17 cellular contexts compared by ENCODE assay signal in the genomic region with DNA sequence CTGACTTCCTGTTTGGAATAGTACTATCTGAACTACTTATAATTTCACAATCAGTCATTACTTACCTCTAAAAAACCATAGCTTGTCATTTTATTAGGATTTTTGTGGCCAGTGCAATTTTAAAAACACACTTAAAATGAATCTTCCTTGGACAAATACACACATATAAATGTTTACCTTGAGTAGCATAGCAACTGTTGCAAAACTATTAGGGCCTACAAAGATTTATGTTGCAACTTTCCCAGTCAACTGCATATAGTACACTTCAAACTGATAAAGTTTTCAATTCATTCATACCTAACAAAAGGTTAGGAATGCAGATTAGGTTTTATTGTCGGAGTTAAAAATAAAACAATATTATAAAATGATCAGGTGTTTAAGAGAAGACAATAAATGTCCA.
DNase-seq lines count a peak whose midpoint lies in the region; ATAC-seq and TF ChIP-seq lines count a peak whose summit lies in the region.
"Had no signal": no experiment of that assay in that cellular context is flagged by ENCODE, and none has a peak within 500 bp of the region (broad histone marks: within the 10 kb centered on the region; RNA-seq: fewer than 3 reads in every experiment).

No MANE protein-coding gene starts in this region.

- TF ChIP-seq CTCF in nephron progenitor cell (IDR thresholded peaks at IDR 0.05): no peak

- peak; percentile 89 for DNase-seq in EH (ENCODE audit: low read depth)
- peak; percentile 73 for DNase-seq in NCI-H226
- no peak for DNase-seq in epithelial cell of prostate (ENCODE audit: low read depth, low spot score)
- DNase-seq in nephron progenitor cell: no peak
- no peak for DNase-seq in NCI-H345 (lab: John Stamatoyannopoulos, UW)
- no peak for DNase-seq in NCI-H2171 (lab: John Stamatoyannopoulos, UW)
- no peak for DNase-seq in posterior vena cava (ENCODE audit: low spot score)
- DNase-seq: Caco-2; cortex of kidney; NCI-H1105 treated with DMSO at 0.1 percent for 48 hours; NCI-H510A; SHP77; stimulated activated CD4-positive, alpha-beta T cell treated with anti-CD3 and anti-CD28 coated beads, Interleukin-12 subunit alpha, Interleukin-12 subunit beta, amount 100 ng/mL, for 4 hours; WERI-Rb-1 had no signal

- H3K4me3 Mint-ChIP-seq in nephron progenitor cell: no peak overlapping the region
- H3K4me3 Mint-ChIP-seq: neural crest cell had no signal

- intact Hi-C loops in posterior vena cava (cut with DNase I): no loop called here

- peak overlapping the region; percentile 77 for H3K27ac Mint-ChIP-seq in nephron progenitor cell
- H3K27ac Mint-ChIP-seq: activated naive CD4-positive, alpha-beta T cell treated with anti-CD3 and anti-CD28 coated beads, Interleukin-2, amount 50 U/mL, for 72 hours had no signal

- peak overlapping the region; percentile 96 for H3K27ac ChIP-seq in epithelial cell of prostate
- H3K27ac ChIP-seq: WERI-Rb-1 had no signal

- no peak for ATAC-seq in HG02763 (IDR thresholded peaks at IDR 0.05; ENCODE audit: unreplicated experiment)
- ATAC-seq: activated naive CD4-positive, alpha-beta T cell treated with anti-CD3 and anti-CD28 coated beads, Interleukin-2, amount 50 U/mL, for 72 hours had no signal

- H3K9me3 Mint-ChIP-seq in nephron progenitor cell: no peaks in the 10 kb centered on the region

- no peaks in the 10 kb centered on the region for H3K27me3 Mint-ChIP-seq in nephron progenitor cell (ENCODE audit: low read depth, poor library complexity)

- H3K4me1 Mint-ChIP-seq in nephron progenitor cell: peaks cover 15% of the 10 kb centered on the region

- peaks cover 35% of the 10 kb centered on the region for H3K36me3 Mint-ChIP-seq in nephron progenitor cell (ENCODE audit: low read depth)
- H3K36me3 Mint-ChIP-seq: activated naive CD4-positive, alpha-beta T cell treated with anti-CD3 and anti-CD28 coated beads, Interleukin-2, amount 50 U/mL, for 72 hours had no signal

Comparison
In these comparisons a context has a peak if more than half of its experiments do, and no peak if none do; other contexts are left out.
1. DNase-seq: peak in EH (single experiment) and NCI-H226 (single experiment); none in epithelial cell of prostate (single experiment), nephron progenitor cell (single experiment), NCI-H345 (single experiment), NCI-H2171 (single experiment) and posterior vena cava (single experiment).